In the genomic region with DNA sequence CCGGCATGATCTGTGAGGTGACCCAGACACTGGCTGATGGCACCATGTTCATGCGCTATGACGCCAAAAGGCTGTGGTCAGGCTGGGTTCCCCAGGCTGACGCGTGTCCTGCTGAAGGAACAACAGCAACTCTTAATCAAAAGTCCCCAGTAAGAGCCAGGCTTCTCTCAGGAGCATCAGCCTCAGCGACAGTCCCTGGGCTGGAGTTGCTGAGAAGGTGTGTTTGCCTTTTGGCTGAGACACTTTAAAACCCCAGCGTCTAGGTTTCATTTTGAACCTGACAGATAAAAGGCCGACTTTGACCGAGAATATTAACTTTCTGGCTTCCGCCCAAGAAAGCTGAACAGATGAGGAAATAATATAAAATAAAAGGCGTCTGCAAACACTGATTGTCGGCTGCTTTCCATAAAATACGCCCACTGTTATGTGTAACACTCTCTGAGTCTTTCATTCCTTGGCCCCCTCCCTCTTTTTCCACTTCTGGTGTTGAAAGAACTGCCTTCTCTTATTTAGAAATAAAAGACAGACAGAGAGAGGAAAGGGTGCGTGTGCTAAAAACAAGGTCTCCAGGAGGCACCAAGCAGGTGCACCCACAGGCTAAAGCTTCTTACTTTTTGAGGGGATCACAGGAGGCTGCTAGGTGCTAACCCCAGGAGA, we compare ENCODE assay signal across 9 cellular contexts.
DNase-seq lines count a peak whose midpoint lies in the region; ATAC-seq lines count a peak whose summit lies in the region.
"Had no signal": no experiment of that assay in that cellular context is flagged by ENCODE, and none has a peak within 500 bp of the region (broad histone marks: within the 10 kb centered on the region; RNA-seq: fewer than 3 reads in every experiment).

No MANE protein-coding gene starts in this region.

- peak; percentile 35 for DNase-seq in LoVo (ENCODE audit: low spot score)
- DNase-seq in stimulated activated CD4-positive, alpha-beta T cell treated with anti-CD3 and anti-CD28 coated beads, Interleukin-4, amount 100 ng/mL, for 24 hours, result peak; percentile 38
- no peak for DNase-seq in NCI-H128 (lab: John Stamatoyannopoulos, UW; ENCODE audit: unreplicated experiment)
- DNase-seq: activated B cell treated with CpG ODN at 0.5 μM for 24 hours, retina had no signal

- H3K9me3 Mint-ChIP-seq in T-helper 1 cell treated with Interleukin-12 subunit alpha and Interleukin-12 subunit beta and Interleukin-4 antibody, amounts not matched to agents 30 μg/mL and 1 μg/mL, for 36 hours, result no peaks in the 10 kb centered on the region
- H3K9me3 Mint-ChIP-seq in dendritic cell treated with granulocyte-macrophage colony-stimulating factor and Interleukin-4, amounts not matched to agents 40 ng/mL and 50 ng/mL, for 4 days, result no peaks in the 10 kb centered on the region
- H3K9me3 Mint-ChIP-seq: activated B cell treated with CpG ODN at 0.5 μM for 24 hours had no signal

- intact Hi-C loops in dendritic cell treated with granulocyte-macrophage colony-stimulating factor and Interleukin-4, amounts not matched to agents 40 ng/mL and 50 ng/mL, for 4 days (cut with micrococcal nuclease), result no loop called here

- no peaks in the 10 kb centered on the region for H3K36me3 Mint-ChIP-seq in T-helper 1 cell treated with Interleukin-12 subunit alpha and Interleukin-12 subunit beta and Interleukin-4 antibody, amounts not matched to agents 30 μg/mL and 1 μg/mL, for 36 hours (ENCODE audit: low read depth)
- H3K36me3 Mint-ChIP-seq in dendritic cell treated with granulocyte-macrophage colony-stimulating factor and Interleukin-4, amounts not matched to agents 40 ng/mL and 50 ng/mL, for 4 days (ENCODE audit: low read depth), result no peaks in the 10 kb centered on the region

- peak overlapping the region; percentile 44 for H3K4me3 Mint-ChIP-seq in T-helper 1 cell treated with Interleukin-12 subunit alpha and Interleukin-12 subunit beta and Interleukin-4 antibody, amounts not matched to agents 30 μg/mL and 1 μg/mL, for 36 hours
- no peak overlapping the region for H3K4me3 Mint-ChIP-seq in dendritic cell treated with granulocyte-macrophage colony-stimulating factor and Interleukin-4, amounts not matched to agents 40 ng/mL and 50 ng/mL, for 4 days
- H3K4me3 Mint-ChIP-seq: activated B cell treated with CpG ODN at 0.5 μM for 24 hours had no signal

- H3K27ac Mint-ChIP-seq in T-helper 1 cell treated with Interleukin-12 subunit alpha and Interleukin-12 subunit beta and Interleukin-4 antibody, amounts not matched to agents 30 μg/mL and 1 μg/mL, for 36 hours, result peak overlapping the region; percentile 86
- peak overlapping the region; percentile 30 for H3K27ac Mint-ChIP-seq in dendritic cell treated with granulocyte-macrophage colony-stimulating factor and Interleukin-4, amounts not matched to agents 40 ng/mL and 50 ng/mL, for 4 days
- H3K27ac Mint-ChIP-seq: activated B cell treated with CpG ODN at 0.5 μM for 24 hours had no signal

- H3K4me1 Mint-ChIP-seq in T-helper 1 cell treated with Interleukin-12 subunit alpha and Interleukin-12 subunit beta and Interleukin-4 antibody, amounts not matched to agents 30 μg/mL and 1 μg/mL, for 36 hours (ENCODE audit: low read depth), result peaks cover 23% of the 10 kb centered on the region
- H3K4me1 Mint-ChIP-seq in dendritic cell treated with granulocyte-macrophage colony-stimulating factor and Interleukin-4, amounts not matched to agents 40 ng/mL and 50 ng/mL, for 4 days (ENCODE audit: low read depth), result peaks cover 7% of the 10 kb centered on the region

- H3K27me3 Mint-ChIP-seq in T-helper 1 cell treated with Interleukin-12 subunit alpha and Interleukin-12 subunit beta and Interleukin-4 antibody, amounts not matched to agents 30 μg/mL and 1 μg/mL, for 36 hours (ENCODE audit: low read depth), result no peaks in the 10 kb centered on the region
- peaks cover 2% of the 10 kb centered on the region for H3K27me3 Mint-ChIP-seq in dendritic cell treated with granulocyte-macrophage colony-stimulating factor and Interleukin-4, amounts not matched to agents 40 ng/mL and 50 ng/mL, for 4 days
- H3K27me3 Mint-ChIP-seq: activated B cell treated with CpG ODN at 0.5 μM for 24 hours had no signal

- ATAC-seq in GM18858 (IDR thresholded peaks at IDR 0.05; ENCODE audit: unreplicated experiment) (no peak), HG02885 (IDR thresholded peaks at IDR 0.05; ENCODE audit: poor library complexity, unreplicated experiment) (no peak)
